Comparison of ENCODE assay signal across 8 cellular contexts in the genomic region with DNA sequence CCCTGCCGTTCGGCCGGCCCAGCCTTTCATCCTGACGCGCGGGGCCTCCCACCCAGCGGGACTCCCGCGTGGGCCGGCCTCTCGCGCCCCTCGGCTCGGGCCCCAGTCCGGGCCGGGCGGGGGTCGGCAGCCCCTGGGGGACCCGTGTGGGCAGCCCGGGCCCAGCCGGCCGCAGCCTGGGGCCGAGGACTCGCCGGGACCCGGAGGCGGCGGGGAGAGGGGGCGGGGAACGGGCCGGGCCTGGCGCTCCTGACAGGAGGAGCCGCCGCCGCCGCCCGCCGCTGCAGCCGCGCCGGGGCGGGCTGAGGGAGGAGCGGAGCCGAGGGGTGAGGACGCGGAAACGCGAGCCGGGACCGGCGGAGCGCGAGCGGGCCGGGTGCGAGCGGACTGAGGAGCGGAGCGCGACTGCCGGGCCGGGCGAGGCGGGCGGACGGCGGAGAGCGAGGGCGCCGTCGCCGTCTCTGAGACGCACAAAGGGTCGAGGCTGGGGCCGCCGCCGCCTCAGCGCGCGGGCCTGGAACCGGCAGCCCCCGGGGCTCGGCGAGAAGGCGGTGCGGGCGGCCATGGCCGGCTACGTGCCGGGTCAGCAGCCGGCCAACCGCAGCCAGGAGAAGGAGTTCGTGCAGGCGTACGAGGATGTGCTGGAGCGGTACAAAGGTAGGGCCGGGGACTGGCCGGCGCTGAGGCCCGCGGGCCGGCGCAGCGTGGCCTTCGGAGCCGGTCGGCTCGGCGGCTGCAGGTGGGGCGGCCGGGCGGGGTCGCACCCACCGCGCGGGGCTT.
A peak's percentile ranks its signal among the peaks of the same experiment; 100 is the strongest.
DNase-seq lines count a peak whose midpoint lies in the region; ATAC-seq and TF ChIP-seq lines count a peak whose summit lies in the region.

No MANE protein-coding gene starts in this region.

- in situ Hi-C loops in transverse colon (cut with MboI; ENCODE audit: low pct_ligation_motif_present in 1 of 4, low pct_unique_long_range_greater_than_20kb in 1 of 4, low sequenced_read_pairs in 3 of 4), result loop anchor here in 3 of 4 donors (10.0 kb wide), 3 partner anchors 80 to 430 kb away; no protein-coding TSS in a partner anchor

- DNase-seq in GM06990 (ENCODE audit: extremely low read depth, insufficient read length) (peak; percentile 82), PC-3 (peak; percentile 77), foreskin fibroblast (peak; percentile 63 to 89), transverse colon (peak; percentile 84)
- DNase-seq in activated effector memory CD4-positive, alpha-beta T cell treated with Interleukin-2 at 50 U/mL for 16 hours, result peak; percentile 46

- POLR2A ChIA-PET in PC-3 (lab: Charles Lee; ENCODE audit: unreplicated experiment), result no interaction called here

- H3K4me1 ChIP-seq in PC-3 (ENCODE audit: insufficient read depth, low read length) (peaks cover 51% of the 10 kb centered on the region), transverse colon (peaks cover 16 to 67% (median 26%) of the 10 kb centered on the region in 4 donors)

- no peak for TF ChIP-seq CTCF in GM06990 (IDR thresholded peaks at IDR 0.05; ENCODE audit: insufficient read depth, low read length, poor library complexity, severe bottlenecking)
- no peak for TF ChIP-seq CTCF in PC-3 (conservative IDR thresholded peaks at IDR 0.05; ENCODE audit: low read depth, low read length)
- no peak for TF ChIP-seq CTCF in foreskin fibroblast (IDR thresholded peaks at IDR 0.05; ENCODE audit: low read depth, low read length)
- TF ChIP-seq CTCF in neural cell (IDR thresholded peaks at IDR 0.05; ENCODE audit: poor library complexity, severe bottlenecking), result no peak
- TF ChIP-seq CTCF in transverse colon (IDR thresholded peaks at IDR 0.05), result no peak

- TF ChIP-seq POLR2A in transverse colon (IDR thresholded peaks at IDR 0.05), result no peak

- intact Hi-C loops in PC-3 (cut with micrococcal nuclease), result no loop called here
- intact Hi-C loops in transverse colon (cut with DNase I; ENCODE audit: low total_unique reads), result loop anchor here (2.0 to 10.0 kb wide), 3 partner anchors 86 to 310 kb away; no protein-coding TSS in a partner anchor

- H3K9me2 ChIP-seq in PC-3 (replicated peaks; ENCODE audit: low read length), result no peaks in the 10 kb centered on the region
- H3K9me2 ChIP-seq in neural cell (ENCODE audit: insufficient read depth, low read length), result no peaks in the 10 kb centered on the region

- H3K4me3 ChIP-seq in GM06990 (replicated peaks; ENCODE audit: low read depth, low read length), result peak overlapping the region; percentile 69
- peak overlapping the region; percentile 86 for H3K4me3 ChIP-seq in PC-3 (ENCODE audit: low read length)
- peak overlapping the region; percentile 68 to 76 for H3K4me3 ChIP-seq in foreskin fibroblast (ENCODE audit: low read depth in 1 of 2, low read length in 2 of 2)
- peak overlapping the region; percentile 77 for H3K4me3 ChIP-seq in neural cell (ENCODE audit: low read length)
- H3K4me3 ChIP-seq in transverse colon, result peak overlapping the region; percentile 75 to 89 (median 80)

- H3K9me3 ChIP-seq in PC-3 (ENCODE audit: low read length) (no peaks in the 10 kb centered on the region), neural cell (ENCODE audit: low read length) (no peaks in the 10 kb centered on the region), transverse colon (no peaks in the 10 kb centered on the region)

- H3K79me2 ChIP-seq in PC-3 (ENCODE audit: low read length), result peaks cover 54% of the 10 kb centered on the region
- peaks cover 63% of the 10 kb centered on the region for H3K79me2 ChIP-seq in neural cell (replicated peaks; ENCODE audit: insufficient read depth, low read length)

- H3K4me2 ChIP-seq in PC-3 (ENCODE audit: low read length) (peak overlapping the region; percentile 98), neural cell (ENCODE audit: low read length) (peak overlapping the region; percentile 79)

- H3K36me3 ChIP-seq in GM06990 (ENCODE audit: control insufficient read depth, insufficient read depth, low read length) (no peaks in the 10 kb centered on the region), PC-3 (ENCODE audit: low read depth, low read length) (no peaks in the 10 kb centered on the region), neural cell (ENCODE audit: insufficient read depth, low read length) (no peaks in the 10 kb centered on the region), transverse colon (no peaks in the 10 kb centered on the region)

- BruUV-seq in PC-3 (replicated peaks; lab: Mats Ljungman, UMichigan), result no TSS peak

- TF ChIP-seq RAD21 in neural cell (conservative IDR thresholded peaks at IDR 0.05), result no peak

- H3F3A ChIP-seq in PC-3 (ENCODE audit: low read length, unreplicated experiment) (peaks cover 5% of the 10 kb centered on the region), neural cell (ENCODE audit: insufficient read depth, low read length, poor library complexity, severe bottlenecking) (peaks cover 22% of the 10 kb centered on the region)

- TF ChIP-seq EP300 in neural cell (conservative IDR thresholded peaks at IDR 0.05; ENCODE audit: poor library complexity, severe bottlenecking) (no peak), transverse colon (IDR thresholded peaks at IDR 0.05; ENCODE audit: low read depth) (no peak)

- H3K9ac ChIP-seq in PC-3 (ENCODE audit: low read length), result peak overlapping the region; percentile 82
- peak overlapping the region; percentile 88 for H3K9ac ChIP-seq in neural cell (ENCODE audit: low read length)

- H2AFZ ChIP-seq in PC-3 (ENCODE audit: low read length), result peak overlapping the region; percentile 78
- H2AFZ ChIP-seq in neural cell (ENCODE audit: low read depth, low read length), result no peak overlapping the region

- peak overlapping the region; percentile 97 for H3K27ac ChIP-seq in PC-3 (ENCODE audit: low read length)
- peak overlapping the region; percentile 79 for H3K27ac ChIP-seq in neural cell (ENCODE audit: low read length)
- peak overlapping the region; percentile 92 to 97 (median 96) for H3K27ac ChIP-seq in transverse colon

- ATAC-seq in HG02763 (IDR thresholded peaks at IDR 0.05; ENCODE audit: unreplicated experiment), result peak; percentile 48
- peak; percentile 53 for ATAC-seq in PC-3
- ATAC-seq in GM21381 (IDR thresholded peaks at IDR 0.05; ENCODE audit: unreplicated experiment), result no peak

- CTCF ChIA-PET in PC-3 (lab: Charles Lee), result interaction anchor here (1.2 to 1.6 kb wide), 2 partner anchors 53 to 87 kb away, joined by 3 to 6 read pairs; no protein-coding TSS in a partner anchor

- H4K20me1 ChIP-seq in PC-3 (ENCODE audit: low read length), result peaks cover 26% of the 10 kb centered on the region; the same call in 1 of the 2 replicates
- no peaks in the 10 kb centered on the region for H4K20me1 ChIP-seq in neural cell (ENCODE audit: insufficient read depth)

- H3K27me3 ChIP-seq in GM06990 (replicated peaks; ENCODE audit: control insufficient read depth, insufficient read depth, low read length) (no peaks in the 10 kb centered on the region), PC-3 (ENCODE audit: low read length) (no peaks in the 10 kb centered on the region), neural cell (ENCODE audit: insufficient read depth, low read depth, low read length) (no peaks in the 10 kb centered on the region), transverse colon (no peaks in the 10 kb centered on the region)

- 1% methylated on average over 40 of the region's 116 CpGs; no CpG with 5 or more reads in 1 of the 2 donors for WGBS in transverse colon (ENCODE audit: low coverage in 1 of 2), 2 donors

TF ChIP-seq in neural cell, 6 proteins besides CTCF, POLR2A, EP300 and RAD21:
- TF ChIP-seq MXI1 (conservative IDR thresholded peaks at IDR 0.05; ENCODE audit: poor library complexity, severe bottlenecking) (peak; percentile 9), POLR2AphosphoS5 (IDR thresholded peaks at IDR 0.05) (no peak), EZH2 (IDR thresholded peaks at IDR 0.05; ENCODE audit: borderline replicate concordance, insufficient read depth, low read length, poor library complexity, severe bottlenecking) (no peak), SMC3 (conservative IDR thresholded peaks at IDR 0.05; ENCODE audit: poor library complexity) (no peak)
- TF ChIP-seq, protein P1, sequence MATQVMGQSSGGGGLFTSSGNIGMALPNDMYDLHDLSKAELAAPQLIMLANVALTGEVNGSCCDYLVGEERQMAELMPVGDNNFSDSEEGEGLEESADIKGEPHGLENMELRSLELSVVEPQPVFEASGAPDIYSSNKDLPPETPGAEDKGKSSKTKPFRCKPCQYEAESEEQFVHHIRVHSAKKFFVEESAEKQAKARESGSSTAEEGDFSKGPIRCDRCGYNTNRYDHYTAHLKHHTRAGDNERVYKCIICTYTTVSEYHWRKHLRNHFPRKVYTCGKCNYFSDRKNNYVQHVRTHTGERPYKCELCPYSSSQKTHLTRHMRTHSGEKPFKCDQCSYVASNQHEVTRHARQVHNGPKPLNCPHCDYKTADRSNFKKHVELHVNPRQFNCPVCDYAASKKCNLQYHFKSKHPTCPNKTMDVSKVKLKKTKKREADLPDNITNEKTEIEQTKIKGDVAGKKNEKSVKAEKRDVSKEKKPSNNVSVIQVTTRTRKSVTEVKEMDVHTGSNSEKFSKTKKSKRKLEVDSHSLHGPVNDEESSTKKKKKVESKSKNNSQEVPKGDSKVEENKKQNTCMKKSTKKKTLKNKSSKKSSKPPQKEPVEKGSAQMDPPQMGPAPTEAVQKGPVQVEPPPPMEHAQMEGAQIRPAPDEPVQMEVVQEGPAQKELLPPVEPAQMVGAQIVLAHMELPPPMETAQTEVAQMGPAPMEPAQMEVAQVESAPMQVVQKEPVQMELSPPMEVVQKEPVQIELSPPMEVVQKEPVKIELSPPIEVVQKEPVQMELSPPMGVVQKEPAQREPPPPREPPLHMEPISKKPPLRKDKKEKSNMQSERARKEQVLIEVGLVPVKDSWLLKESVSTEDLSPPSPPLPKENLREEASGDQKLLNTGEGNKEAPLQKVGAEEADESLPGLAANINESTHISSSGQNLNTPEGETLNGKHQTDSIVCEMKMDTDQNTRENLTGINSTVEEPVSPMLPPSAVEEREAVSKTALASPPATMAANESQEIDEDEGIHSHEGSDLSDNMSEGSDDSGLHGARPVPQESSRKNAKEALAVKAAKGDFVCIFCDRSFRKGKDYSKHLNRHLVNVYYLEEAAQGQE (IDR thresholded peaks at IDR 0.05; ENCODE audit: borderline replicate concordance), result no peak
